Comparison of ENCODE assay signal across 8 cellular contexts in the genomic region with DNA sequence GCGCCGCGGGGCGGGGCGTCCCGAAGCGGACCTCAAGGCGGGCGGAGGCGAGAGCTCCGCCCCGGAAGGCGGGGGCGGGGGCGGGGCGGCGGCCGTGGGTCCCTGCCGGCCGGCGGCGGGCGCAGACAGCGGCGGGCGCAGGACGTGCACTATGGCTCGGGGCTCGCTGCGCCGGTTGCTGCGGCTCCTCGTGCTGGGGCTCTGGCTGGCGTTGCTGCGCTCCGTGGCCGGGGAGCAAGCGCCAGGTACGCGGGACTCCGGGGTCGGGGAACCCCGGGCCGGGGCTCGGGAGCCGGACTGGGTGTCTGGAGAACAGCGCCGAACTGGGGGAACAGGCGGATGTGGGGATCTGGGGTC. TPM values are rescaled to one million over a fixed set of nuclear protein-coding genes. Genes with fewer than 3 reads are reported as not detected.
A peak's percentile ranks its signal among the peaks of the same experiment; 100 is the strongest.
DNase-seq lines count a peak whose midpoint lies in the region; ATAC-seq and TF ChIP-seq lines count a peak whose summit lies in the region.

A gene with protein sequence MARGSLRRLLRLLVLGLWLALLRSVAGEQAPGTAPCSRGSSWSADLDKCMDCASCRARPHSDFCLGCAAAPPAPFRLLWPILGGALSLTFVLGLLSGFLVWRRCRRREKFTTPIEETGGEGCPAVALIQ (plus strand): TSS at position 122 of the 357 bp plus-strand sequence. CDS start 30 bp downstream, at position 152.

- peak within 1 kb of the TSS; percentile 91 for H3K4me3 Mint-ChIP-seq in chondrocyte (ENCODE audit: unreplicated experiment)

- peak within 1 kb of the TSS; percentile 99 for H3K27ac Mint-ChIP-seq in chondrocyte (ENCODE audit: unreplicated experiment)

- H3K36me3 ChIP-seq in kidney epithelial cell (ENCODE audit: control insufficient read depth, insufficient read depth, low read length) = no peaks in the 10 kb centered on the region

- peaks cover 9% of the 10 kb centered on the region for H3K36me3 Mint-ChIP-seq in chondrocyte (ENCODE audit: low read depth)

- H3K4me3 ChIP-seq in kidney epithelial cell (ENCODE audit: low read depth, low read length) = peak within 1 kb of the TSS; percentile 88

- no peaks in the 10 kb centered on the region for H3K27me3 Mint-ChIP-seq in chondrocyte (ENCODE audit: low read depth)

- no peaks in the 10 kb centered on the region for H3K9me3 Mint-ChIP-seq in chondrocyte (ENCODE audit: low read depth)

- TF ChIP-seq CTCF in chondrocyte (IDR thresholded peaks at IDR 0.05) (peak; percentile 22), kidney epithelial cell (IDR thresholded peaks at IDR 0.05; ENCODE audit: insufficient read depth, low read length, poor library complexity, severe bottlenecking) (no peak)

- no peak for ATAC-seq in HG03039 (IDR thresholded peaks at IDR 0.05; ENCODE audit: unreplicated experiment)

- H3K4me1 Mint-ChIP-seq in chondrocyte (ENCODE audit: low read depth) = peaks cover 29% of the 10 kb centered on the region

- DNase-seq in NCI-H748 (lab: John Stamatoyannopoulos, UW; ENCODE audit: unreplicated experiment) (peak; percentile 70), NCI-H748 treated with DMSO at 0.1 percent for 48 hours (lab: John Stamatoyannopoulos, UW) (no peak), NCI-H1092 treated with DMSO at 0.1 percent for 48 hours (lab: John Stamatoyannopoulos, UW) (peak; percentile 11), chondrocyte (ENCODE audit: low spot score) (peak; percentile 93), kidney epithelial cell (ENCODE audit: low read depth) (no peak)
- peak; percentile 31 to 38 (median 36) for DNase-seq in activated CD4-positive, CD25-positive, alpha-beta regulatory T cell (lab: John Stamatoyannopoulos, UW)
- DNase-seq in stimulated activated CD4-positive, alpha-beta T cell treated with anti-CD3 and anti-CD28 coated beads, Interleukin-15, amount 100 ng/mL, for 1 hour (ENCODE audit: low read depth in 1 of 2, low spot score in 1 of 2) = peak; percentile 36 to 50

- no peaks in the 10 kb centered on the region for H3K27me3 ChIP-seq in kidney epithelial cell (ENCODE audit: control insufficient read depth, insufficient read depth, low read length)

RNA-seq across cellular contexts. Expression of the gene that starts here (rescaled TPM):
- total RNA-seq in chondrocyte = 156 to 177 TPM (median 165 TPM) in 3 replicates
- total RNA-seq in kidney epithelial cell = 572 and 754 TPM in 2 replicates

Comparison
In these comparisons a context has a peak if more than half of its experiments do, and no peak if none do; other contexts are left out.
1. DNase-seq: peak in NCI-H748 (single experiment), NCI-H1092 treated with DMSO at 0.1 percent for 48 hours (single experiment), activated CD4-positive, CD25-positive, alpha-beta regulatory T cell (4 of 4), chondrocyte (single experiment) and stimulated activated CD4-positive, alpha-beta T cell treated with anti-CD3 and anti-CD28 coated beads, Interleukin-15, amount 100 ng/mL, for 1 hour (2 of 2); none in NCI-H748 treated with DMSO at 0.1 percent for 48 hours (single experiment) and kidney epithelial cell (single experiment).